In the genomic region with DNA sequence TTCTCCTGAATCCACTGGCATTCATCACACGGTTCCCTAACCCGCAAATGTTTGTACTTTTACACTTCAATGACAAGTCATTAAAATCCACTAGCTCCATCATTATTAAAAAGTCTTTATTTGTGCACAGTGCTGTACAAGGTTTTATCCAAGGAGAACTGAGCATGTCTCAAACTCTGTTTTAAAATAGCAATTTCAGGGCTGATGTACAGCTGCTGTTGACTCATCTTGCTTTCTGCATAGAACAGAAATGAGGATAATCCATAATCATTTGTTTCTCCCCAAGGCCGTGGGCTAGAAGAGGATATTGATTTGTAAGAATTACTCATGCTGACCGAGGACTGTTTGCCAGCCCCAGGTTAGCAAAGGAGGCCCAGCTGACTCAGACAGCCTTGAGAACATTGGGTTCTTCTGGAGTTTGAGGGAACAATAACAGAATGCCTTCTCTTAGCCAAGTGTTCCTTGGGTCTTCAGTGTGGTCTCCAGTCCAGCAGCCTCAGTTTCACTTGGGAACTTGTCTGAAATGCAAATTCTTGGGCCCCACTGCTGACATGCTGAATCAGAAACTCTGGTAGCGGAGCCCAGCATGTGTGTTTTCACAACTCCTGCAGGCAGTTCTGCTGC, we compare ENCODE assay signal across 1 cellular context.
TF ChIP-seq lines count a peak whose summit lies in the region.

No MANE protein-coding gene starts in this region.

TF ChIP-seq in GM23338, 12 proteins besides CTCF, POLR2A, EP300 and RAD21 (continued from another document):
- TF ChIP-seq, protein P1, sequence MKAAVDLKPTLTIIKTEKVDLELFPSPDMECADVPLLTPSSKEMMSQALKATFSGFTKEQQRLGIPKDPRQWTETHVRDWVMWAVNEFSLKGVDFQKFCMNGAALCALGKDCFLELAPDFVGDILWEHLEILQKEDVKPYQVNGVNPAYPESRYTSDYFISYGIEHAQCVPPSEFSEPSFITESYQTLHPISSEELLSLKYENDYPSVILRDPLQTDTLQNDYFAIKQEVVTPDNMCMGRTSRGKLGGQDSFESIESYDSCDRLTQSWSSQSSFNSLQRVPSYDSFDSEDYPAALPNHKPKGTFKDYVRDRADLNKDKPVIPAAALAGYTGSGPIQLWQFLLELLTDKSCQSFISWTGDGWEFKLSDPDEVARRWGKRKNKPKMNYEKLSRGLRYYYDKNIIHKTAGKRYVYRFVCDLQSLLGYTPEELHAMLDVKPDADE (IDR thresholded peaks at IDR 0.05), result no peak
- no peak for TF ChIP-seq EZH2phosphoT487 (IDR thresholded peaks at IDR 0.05; ENCODE audit: unreplicated experiment)
- TF ChIP-seq ZNF114 (CRISPR knock-in tag; IDR thresholded peaks at IDR 0.05), result no peak
- TF ChIP-seq, protein P2, sequence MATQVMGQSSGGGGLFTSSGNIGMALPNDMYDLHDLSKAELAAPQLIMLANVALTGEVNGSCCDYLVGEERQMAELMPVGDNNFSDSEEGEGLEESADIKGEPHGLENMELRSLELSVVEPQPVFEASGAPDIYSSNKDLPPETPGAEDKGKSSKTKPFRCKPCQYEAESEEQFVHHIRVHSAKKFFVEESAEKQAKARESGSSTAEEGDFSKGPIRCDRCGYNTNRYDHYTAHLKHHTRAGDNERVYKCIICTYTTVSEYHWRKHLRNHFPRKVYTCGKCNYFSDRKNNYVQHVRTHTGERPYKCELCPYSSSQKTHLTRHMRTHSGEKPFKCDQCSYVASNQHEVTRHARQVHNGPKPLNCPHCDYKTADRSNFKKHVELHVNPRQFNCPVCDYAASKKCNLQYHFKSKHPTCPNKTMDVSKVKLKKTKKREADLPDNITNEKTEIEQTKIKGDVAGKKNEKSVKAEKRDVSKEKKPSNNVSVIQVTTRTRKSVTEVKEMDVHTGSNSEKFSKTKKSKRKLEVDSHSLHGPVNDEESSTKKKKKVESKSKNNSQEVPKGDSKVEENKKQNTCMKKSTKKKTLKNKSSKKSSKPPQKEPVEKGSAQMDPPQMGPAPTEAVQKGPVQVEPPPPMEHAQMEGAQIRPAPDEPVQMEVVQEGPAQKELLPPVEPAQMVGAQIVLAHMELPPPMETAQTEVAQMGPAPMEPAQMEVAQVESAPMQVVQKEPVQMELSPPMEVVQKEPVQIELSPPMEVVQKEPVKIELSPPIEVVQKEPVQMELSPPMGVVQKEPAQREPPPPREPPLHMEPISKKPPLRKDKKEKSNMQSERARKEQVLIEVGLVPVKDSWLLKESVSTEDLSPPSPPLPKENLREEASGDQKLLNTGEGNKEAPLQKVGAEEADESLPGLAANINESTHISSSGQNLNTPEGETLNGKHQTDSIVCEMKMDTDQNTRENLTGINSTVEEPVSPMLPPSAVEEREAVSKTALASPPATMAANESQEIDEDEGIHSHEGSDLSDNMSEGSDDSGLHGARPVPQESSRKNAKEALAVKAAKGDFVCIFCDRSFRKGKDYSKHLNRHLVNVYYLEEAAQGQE (IDR thresholded peaks at IDR 0.05; ENCODE audit: unreplicated experiment), result no peak
- TF ChIP-seq EZH2 (IDR thresholded peaks at IDR 0.05; ENCODE audit: low read depth, unreplicated experiment), result no peak
TF ChIP-seq in GM23338: peak in this region for 0.
